Comparison of ENCODE assay signal across 7 cellular contexts in the genomic region with DNA sequence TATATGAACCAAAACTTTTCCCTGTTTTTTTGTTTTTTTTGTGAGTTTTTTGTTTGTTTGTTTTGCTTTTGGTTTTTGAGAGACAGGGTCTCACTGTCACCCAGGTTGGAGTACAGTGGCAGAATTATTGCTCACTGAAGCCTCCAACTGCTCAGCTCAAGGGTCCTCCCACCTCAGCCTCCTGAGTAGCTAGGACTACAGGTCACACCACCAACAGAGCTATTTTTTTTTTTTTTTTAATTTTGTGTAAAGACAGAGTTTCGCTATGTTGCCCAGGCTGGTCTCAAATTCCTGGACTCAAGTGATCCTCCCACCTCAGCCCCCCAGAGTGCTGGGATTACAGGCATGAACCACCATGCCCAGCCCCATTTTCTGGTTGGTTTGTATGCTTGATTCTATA.
"Had no signal": no experiment of that assay in that cellular context is flagged by ENCODE, and none has a peak within 500 bp of the region (broad histone marks: within the 10 kb centered on the region; RNA-seq: fewer than 3 reads in every experiment).

No MANE protein-coding gene starts in this region.

- FAIRE-seq: HTR-8/SVneo had no signal

- H3K9me3 ChIP-seq: HAP-1 had no signal

- ATAC-seq: HCT116 had no signal

- H3K4me3 ChIP-seq: HAP-1 had no signal

- DNase-seq: GOT3, H7, IMR-90, KBM-7 had no signal
